ENCODE assay signal across 24 cellular contexts in genomic region chr5:19208397-19208796, GRCh38.
"Had no signal": no experiment of that assay in that cellular context is flagged by ENCODE, and none has a peak within 500 bp of the region (broad histone marks: within the 10 kb centered on the region; RNA-seq: fewer than 3 reads in every experiment).

No MANE protein-coding gene starts in this region.

- H3K36me3 ChIP-seq: colonic mucosa, gastrocnemius medialis, lower lobe of right lung, ovary, tibial artery had no signal

- H3K4me3 ChIP-seq: colonic mucosa, gastrocnemius medialis, lower lobe of right lung, ovary, psoas muscle, testis, tibial artery had no signal

- H3K27me3 ChIP-seq: colonic mucosa, gastrocnemius medialis, ovary, testis, tibial artery had no signal

- H3K9me3 ChIP-seq: colonic mucosa, gastrocnemius medialis, lower lobe of right lung, ovary, testis had no signal

- H3K27ac ChIP-seq: colonic mucosa, epithelial cell of prostate, gastrocnemius medialis, lower lobe of right lung, ovary, psoas muscle, testis, tibial artery had no signal

- H3K4me1 ChIP-seq: colonic mucosa, gastrocnemius medialis, lower lobe of right lung, psoas muscle, testis, tibial artery had no signal

- ATAC-seq: esophagus mucosa; gastrocnemius medialis; left ventricle myocardium superior; lower lobe of right lung; naive thymus-derived CD8-positive, alpha-beta T cell; psoas muscle; right cardiac atrium; stimulated activated naive CD8-positive, alpha-beta T cell treated with anti-CD3 and anti-CD28 coated beads, Interleukin-15, Interleukin-2, amounts not matched to agents 100 U/mL and 50 U/mL, for 24 hours had no signal

- DNase-seq: colonic mucosa; effector CD8-positive, alpha-beta T cell; endodermal cell; foreskin fibroblast; gastrocnemius medialis; head of caudate nucleus; left ventricle myocardium superior; lower lobe of right lung; naive thymus-derived CD8-positive, alpha-beta T cell; nephron progenitor cell; occipital lobe; ovary; psoas muscle; small intestine; stimulated activated CD4-positive, alpha-beta T cell treated with anti-CD3 and anti-CD28 coated beads, Interleukin-12 subunit alpha, Interleukin-12 subunit beta, amount 100 ng/mL, for 4 hours; stimulated activated CD4-positive, alpha-beta T cell treated with anti-CD3 and anti-CD28 coated beads, Interleukin-1b, Interleukin-23, amount 100 ng/mL, for 48 hours; stimulated activated CD4-positive, alpha-beta T cell treated with anti-CD3 and anti-CD28 coated beads, Interleukin-4, amount 100 ng/mL, for 1 hour; stimulated activated CD8-positive, alpha-beta memory T cell treated with anti-CD3 and anti-CD28 coated beads, Interleukin-4, amount 100 ng/mL, for 48 hours; stimulated activated naive CD8-positive, alpha-beta T cell treated with anti-CD3 and anti-CD28 coated beads, Interleukin-15, Interleukin-2, amounts not matched to agents 100 U/mL and 50 U/mL, for 24 hours; testis; tibial artery had no signal
